In the genomic region with DNA sequence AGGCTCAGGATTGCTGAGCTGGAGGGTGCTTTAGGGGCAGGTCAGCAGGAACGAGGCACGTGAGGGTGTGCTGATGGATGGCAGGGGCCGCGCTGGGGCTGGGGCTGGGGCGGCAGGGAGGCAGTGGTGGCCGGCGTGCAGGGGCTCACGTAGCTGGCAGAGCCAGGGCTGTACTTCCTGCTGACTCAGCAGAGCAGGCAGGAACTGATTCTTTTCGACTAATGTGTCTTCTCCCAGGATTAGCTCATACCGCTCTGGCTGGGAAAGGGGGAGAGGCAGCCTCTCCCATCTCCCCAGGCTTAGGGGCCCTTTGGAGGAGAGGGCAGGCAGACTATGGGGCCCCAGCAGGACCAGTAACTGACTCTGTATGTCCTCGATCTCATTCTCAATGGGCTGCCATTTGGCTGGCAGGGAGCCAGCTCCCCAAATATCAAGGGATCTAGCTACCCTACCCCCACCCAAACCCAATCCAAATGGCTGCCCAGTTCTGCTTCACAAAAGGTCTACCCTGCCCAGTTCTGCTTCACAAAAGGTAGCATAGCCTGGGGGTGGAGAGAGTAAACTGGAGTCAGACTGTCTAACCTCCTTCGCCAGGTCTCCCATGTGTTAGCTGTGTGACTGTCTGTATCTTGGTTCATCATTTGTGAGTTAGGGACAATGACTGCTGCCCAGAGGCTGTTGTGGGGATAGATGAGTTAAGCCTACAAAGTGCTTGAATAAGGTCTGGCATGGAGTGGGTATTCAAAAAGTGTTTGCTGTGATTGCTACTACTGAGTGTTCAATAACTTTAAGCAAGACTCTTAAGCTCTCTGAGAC, we compare ENCODE assay signal across 9 cellular contexts.
DNase-seq lines count a peak whose midpoint lies in the region; ATAC-seq, FAIRE-seq and TF ChIP-seq lines count a peak whose summit lies in the region.
"Had no signal": no experiment of that assay in that cellular context is flagged by ENCODE, and none has a peak within 500 bp of the region (broad histone marks: within the 10 kb centered on the region; RNA-seq: fewer than 3 reads in every experiment).

No MANE protein-coding gene starts in this region.

- peak overlapping the region; percentile 43 to 92 (median 83) for H3K27ac Mint-ChIP-seq in nephron

- no peak overlapping the region for H3K4me2 ChIP-seq in MM.1S (ENCODE audit: low read depth, low read length)

- no peaks in the 10 kb centered on the region for H3K9me3 ChIP-seq in MM.1S (replicated peaks; ENCODE audit: insufficient read depth, low read length)

- TF ChIP-seq CTCF in GM10248 (IDR thresholded peaks at IDR 0.05; ENCODE audit: control extremely low read depth, extremely low read depth, low read depth, missing control alignments) (no peak), bronchial epithelial cell (IDR thresholded peaks at IDR 0.05; ENCODE audit: insufficient read depth, low read length, severe bottlenecking) (no peak), nephron (IDR thresholded peaks at IDR 0.05; ENCODE audit: unreplicated experiment in 3 of 3) (no peak), MM.1S (IDR thresholded peaks at IDR 0.05; ENCODE audit: low read length) (no peak)

- H3K36me3 ChIP-seq in bronchial epithelial cell (ENCODE audit: control insufficient read depth, insufficient read depth, low read length) (no peaks in the 10 kb centered on the region), MM.1S (replicated peaks; ENCODE audit: insufficient read depth, low read length) (no peaks in the 10 kb centered on the region)

- H2AFZ ChIP-seq in MM.1S (ENCODE audit: low read length) = no peak overlapping the region

- H3K9me2 ChIP-seq in MM.1S (replicated peaks; ENCODE audit: insufficient read depth, low read length) = no peaks in the 10 kb centered on the region

- no peaks in the 10 kb centered on the region for H3K36me3 Mint-ChIP-seq in nephron (ENCODE audit: low read depth)

- H3K4me1 Mint-ChIP-seq in nephron = peaks cover 54% of the 10 kb centered on the region

- POLR2A ChIA-PET in GM10248 (lab: Yijun Ruan, JAX) = interaction anchor here (0.6 kb wide), 1 partner anchor 928 kb away, joined by 5 read pairs; no protein-coding TSS in a partner anchor

- H3K9ac ChIP-seq in MM.1S (ENCODE audit: low read length) = no peak overlapping the region

- CTCF ChIA-PET in GM10248 (lab: Yijun Ruan, JAX) = interaction anchor here (1.4 to 1.8 kb wide), 4 partner anchors 12 to 282 kb away, joined by 4 to 9 read pairs (median 5); no protein-coding TSS in a partner anchor

- H3K27me3 Mint-ChIP-seq in nephron (ENCODE audit: low read depth) = no peaks in the 10 kb centered on the region

- H3K27ac ChIP-seq in MM.1S (ENCODE audit: low read length) = no peak overlapping the region
- no peak overlapping the region for H3K27ac ChIP-seq in caudate nucleus (ENCODE audit: low read depth, low read length)

- peak; percentile 43 for DNase-seq in GM10248 (ENCODE audit: extremely low spot score)
- peak; percentile 24 for DNase-seq in NCI-H2227 treated with DMSO at 0.1 percent for 48 hours (lab: John Stamatoyannopoulos, UW)
- DNase-seq in bronchial epithelial cell (ENCODE audit: low read depth) = peak; percentile 84
- no peak for DNase-seq in MM.1S
- DNase-seq in NK-92 treated with Interleukin-12 subunit alpha and Interleukin-12 subunit beta, amount 100 ng/mL, for 24 hours (lab: John Stamatoyannopoulos, UW) = no peak
- no peak for DNase-seq in caudate nucleus (lab: John Stamatoyannopoulos, UW)
- DNase-seq: NCI-H510A treated with DMSO at 0.1 percent for 48 hours had no signal

- H3K79me2 ChIP-seq in MM.1S (ENCODE audit: low read length) = no peaks in the 10 kb centered on the region

- no peak for ATAC-seq in HG02840 (IDR thresholded peaks at IDR 0.05; ENCODE audit: low FRiP score, unreplicated experiment)

- no peaks in the 10 kb centered on the region for H3F3A ChIP-seq in MM.1S (ENCODE audit: insufficient read depth, low read length)

- H3K4me3 ChIP-seq in bronchial epithelial cell (ENCODE audit: low read depth, low read length) = no peak overlapping the region
- H3K4me3 ChIP-seq in MM.1S (ENCODE audit: low read length) = no peak overlapping the region

- peak overlapping the region; percentile 22 to 37 (median 36) for H3K4me3 Mint-ChIP-seq in nephron

- no peaks in the 10 kb centered on the region for H4K20me1 ChIP-seq in MM.1S (ENCODE audit: insufficient read depth, low read length)

- FAIRE-seq in bronchial epithelial cell (lab: Jason Lieb, UNC) = peak; percentile 55

- H3K27me3 ChIP-seq in bronchial epithelial cell (ENCODE audit: control insufficient read depth, insufficient read depth, low read length) (no peaks in the 10 kb centered on the region), MM.1S (replicated peaks; ENCODE audit: insufficient read depth, low read length) (no peaks in the 10 kb centered on the region)

- no peaks in the 10 kb centered on the region for H3K4me1 ChIP-seq in MM.1S (ENCODE audit: low read length)

- no peaks in the 10 kb centered on the region for H3K9me3 Mint-ChIP-seq in nephron

Comparison
In these comparisons a context has a peak if more than half of its experiments do, and no peak if none do; other contexts are left out.
1. DNase-seq: peak in GM10248 (single experiment), NCI-H2227 treated with DMSO at 0.1 percent for 48 hours (single experiment) and bronchial epithelial cell (single experiment); none in MM.1S (single experiment), NK-92 treated with Interleukin-12 subunit alpha and Interleukin-12 subunit beta, amount 100 ng/mL, for 24 hours (single experiment) and caudate nucleus (0 of 61).